13 cellular contexts compared by ENCODE assay signal in genomic region chr10:13684813-13685511, GRCh38.
DNase-seq lines count a peak whose midpoint lies in the region; ATAC-seq lines count a peak whose summit lies in the region.
"Had no signal": no experiment of that assay in that cellular context is flagged by ENCODE, and none has a peak within 500 bp of the region (broad histone marks: within the 10 kb centered on the region; RNA-seq: fewer than 3 reads in every experiment).

No MANE protein-coding gene starts in this region.

- peak overlapping the region; percentile 57 for H3K4me3 ChIP-seq in adipocyte (ENCODE audit: low read length)
- H3K4me3 ChIP-seq in skeletal muscle cell (ENCODE audit: low read depth, low read length) = peak overlapping the region; percentile 23

- H3K36me3 Mint-ChIP-seq in effector memory CD8-positive, alpha-beta T cell (ENCODE audit: insufficient read depth) = no peaks in the 10 kb centered on the region
- H3K36me3 Mint-ChIP-seq: activated naive CD8-positive, alpha-beta T cell treated with anti-CD3 and anti-CD28 coated beads, Interleukin-2, amount 10 ng/mL, durations not matched to agents 7 days and 5 days had no signal

- no peak overlapping the region for H3K4me3 Mint-ChIP-seq in effector memory CD8-positive, alpha-beta T cell
- H3K4me3 Mint-ChIP-seq: activated naive CD8-positive, alpha-beta T cell treated with anti-CD3 and anti-CD28 coated beads, Interleukin-2, amount 10 ng/mL, durations not matched to agents 7 days and 5 days had no signal

- no peaks in the 10 kb centered on the region for H3K9me3 Mint-ChIP-seq in effector memory CD8-positive, alpha-beta T cell
- H3K9me3 Mint-ChIP-seq: activated naive CD8-positive, alpha-beta T cell treated with anti-CD3 and anti-CD28 coated beads, Interleukin-2, amount 10 ng/mL, durations not matched to agents 7 days and 5 days had no signal

- peaks cover 15 to 39% of the 10 kb centered on the region in 2 donors for H3K27me3 Mint-ChIP-seq in effector memory CD8-positive, alpha-beta T cell

- ATAC-seq in left ventricle myocardium superior (peak; percentile 19), HG02970 (IDR thresholded peaks at IDR 0.05; ENCODE audit: low FRiP score, unreplicated experiment) (no peak)
- no peak for ATAC-seq in effector memory CD8-positive, alpha-beta T cell (replicated peaks)

- peaks cover 40% of the 10 kb centered on the region for H3K36me3 ChIP-seq in adipocyte (ENCODE audit: control insufficient read depth, insufficient read depth, low read length, severe bottlenecking)

- intact Hi-C loops in left ventricle myocardium superior (cut with micrococcal nuclease) = no loop called here
- intact Hi-C loops in posterior vena cava (cut with DNase I) = no loop called here

- no peaks in the 10 kb centered on the region for H3K9me3 ChIP-seq in adipocyte (ENCODE audit: control insufficient read depth, low read length)

- H3K27me3 ChIP-seq in adipocyte (replicated peaks; ENCODE audit: control insufficient read depth, insufficient read depth, low read length) = no peaks in the 10 kb centered on the region

- peak overlapping the region; percentile 51 for H3K9ac ChIP-seq in adipocyte (ENCODE audit: low read length)

- DNase-seq in EL (peak; percentile 13), adipocyte (ENCODE audit: low read depth) (peak; percentile 49), left ventricle myocardium superior (no peak), skeletal muscle cell (ENCODE audit: low read depth) (no peak), posterior vena cava (ENCODE audit: low spot score) (no peak), NCI-H1105 (lab: John Stamatoyannopoulos, UW) (no peak)
- DNase-seq in effector memory CD8-positive, alpha-beta T cell = no peak
- DNase-seq: activated CD4-positive, alpha-beta T cell treated with anti-CD3 and anti-CD28 coated beads, Interleukin-2, amount 50 U/mL, for 4 hours; activated naive CD8-positive, alpha-beta T cell treated with anti-CD3 and anti-CD28 coated beads, Interleukin-2, amount 10 ng/mL, durations not matched to agents 7 days and 5 days; NCI-H2227 treated with DMSO at 0.1 percent for 48 hours; SHP77 treated with DMSO at 0.1 percent for 48 hours; stimulated activated naive CD4-positive, alpha-beta T cell had no signal

- no peaks in the 10 kb centered on the region for H3K4me1 Mint-ChIP-seq in effector memory CD8-positive, alpha-beta T cell (ENCODE audit: low read depth in 2 of 2)
- H3K4me1 Mint-ChIP-seq: activated naive CD8-positive, alpha-beta T cell treated with anti-CD3 and anti-CD28 coated beads, Interleukin-2, amount 10 ng/mL, durations not matched to agents 7 days and 5 days had no signal

- no peak overlapping the region for H3K27ac Mint-ChIP-seq in effector memory CD8-positive, alpha-beta T cell
- H3K27ac Mint-ChIP-seq: activated naive CD8-positive, alpha-beta T cell treated with anti-CD3 and anti-CD28 coated beads, Interleukin-2, amount 10 ng/mL, durations not matched to agents 7 days and 5 days had no signal

- peaks cover 35% of the 10 kb centered on the region for H3K4me1 ChIP-seq in adipocyte (ENCODE audit: control insufficient read depth, insufficient read depth, low read length)

Comparison
In these comparisons a context has a peak if more than half of its experiments do, and no peak if none do; other contexts are left out.
1. DNase-seq: peak in EL (single experiment) and adipocyte (single experiment); none in left ventricle myocardium superior (single experiment), skeletal muscle cell (single experiment), effector memory CD8-positive, alpha-beta T cell (0 of 3), posterior vena cava (single experiment) and NCI-H1105 (single experiment).